Comparison of ENCODE assay signal across 17 cellular contexts in the genomic region with DNA sequence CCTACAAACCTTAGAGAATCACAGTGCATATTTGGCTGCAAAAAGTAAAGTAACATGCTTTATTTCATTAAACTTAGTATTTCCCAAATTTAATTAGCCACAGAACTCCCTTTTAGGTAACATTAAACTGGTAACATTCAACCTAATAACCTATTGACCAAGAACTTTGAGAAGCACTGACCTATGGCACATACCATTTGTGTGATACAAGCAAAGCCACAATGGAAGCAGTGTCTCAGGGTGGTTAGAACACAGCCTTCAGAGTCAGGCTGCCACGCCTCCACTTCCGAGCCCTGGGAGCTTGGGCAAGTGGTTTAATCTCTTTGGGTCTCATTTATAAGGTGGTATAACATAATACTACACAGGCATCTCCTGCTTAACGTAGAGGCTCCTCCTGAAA.
"Had no signal": no experiment of that assay in that cellular context is flagged by ENCODE, and none has a peak within 500 bp of the region (broad histone marks: within the 10 kb centered on the region; RNA-seq: fewer than 3 reads in every experiment).

No MANE protein-coding gene starts in this region.

- H3K79me2 ChIP-seq: hepatocyte had no signal

- H3K27ac ChIP-seq: cardiac muscle cell, colonic mucosa, gastrocnemius medialis, hepatocyte, prostate gland, stomach had no signal

- DNase-seq: activated CD4-positive, alpha-beta memory T cell treated with anti-CD3 and anti-CD28 coated beads, Interleukin-2, amount 10 ng/mL, durations not matched to agents 7 days and 5 days; activated CD4-positive, alpha-beta T cell treated with anti-CD3 and anti-CD28 coated beads for 1 hour; activated gamma-delta T cell treated with Interleukin-2 at 50 U/mL for 16 hours; activated naive CD8-positive, alpha-beta T cell treated with anti-CD3 and anti-CD28 coated beads for 36 hours; activated T-cell treated with anti-CD3 and anti-CD28 coated beads, Interleukin-2, amount 50 U/mL, for 48 hours; anterior cingulate cortex; colonic mucosa; gastrocnemius medialis; left cardiac atrium; mucosa of descending colon; naive thymus-derived CD8-positive, alpha-beta T cell; stimulated activated CD4-positive, alpha-beta T cell treated with anti-CD3 and anti-CD28 coated beads, Interleukin-4, amount 100 ng/mL, for 4 hours; stomach had no signal

- H3K27me3 Mint-ChIP-seq: activated naive CD8-positive, alpha-beta T cell treated with anti-CD3 and anti-CD28 coated beads for 36 hours had no signal

- ATAC-seq: gastrocnemius medialis; left cardiac atrium; mucosa of descending colon; naive thymus-derived CD8-positive, alpha-beta T cell had no signal

- H3K4me1 ChIP-seq: colonic mucosa, gastrocnemius medialis, prostate gland, stomach had no signal

- H3K27me3 ChIP-seq: cardiac muscle cell, colonic mucosa, gastrocnemius medialis, hepatocyte, stomach had no signal

- H3K36me3 Mint-ChIP-seq: activated naive CD8-positive, alpha-beta T cell treated with anti-CD3 and anti-CD28 coated beads for 36 hours; naive thymus-derived CD8-positive, alpha-beta T cell had no signal

- H3K4me1 Mint-ChIP-seq: activated naive CD8-positive, alpha-beta T cell treated with anti-CD3 and anti-CD28 coated beads for 36 hours had no signal

- H3K4me3 Mint-ChIP-seq: activated CD4-positive, alpha-beta memory T cell treated with anti-CD3 and anti-CD28 coated beads, Interleukin-2, amount 10 ng/mL, durations not matched to agents 7 days and 5 days; activated naive CD8-positive, alpha-beta T cell treated with anti-CD3 and anti-CD28 coated beads for 36 hours; naive thymus-derived CD8-positive, alpha-beta T cell; T-helper 2 cell treated with Interferon-gamma antibody and Interleukin-4, amounts not matched to agents 5 μg/mL and 100 μg/mL, for 36 hours had no signal

- H3K4me2 ChIP-seq: hepatocyte had no signal

- H2AFZ ChIP-seq: hepatocyte had no signal

- H3K9me3 ChIP-seq: colonic mucosa, gastrocnemius medialis, mucosa of descending colon, prostate gland, stomach had no signal

- H3K4me3 ChIP-seq: cardiac muscle cell, colonic mucosa, gastrocnemius medialis, hepatocyte, mucosa of descending colon, prostate gland, stomach had no signal

- H3K27ac Mint-ChIP-seq: activated CD4-positive, alpha-beta memory T cell treated with anti-CD3 and anti-CD28 coated beads, Interleukin-2, amount 10 ng/mL, durations not matched to agents 7 days and 5 days; activated naive CD8-positive, alpha-beta T cell treated with anti-CD3 and anti-CD28 coated beads for 36 hours; naive thymus-derived CD8-positive, alpha-beta T cell; T-helper 2 cell treated with Interferon-gamma antibody and Interleukin-4, amounts not matched to agents 5 μg/mL and 100 μg/mL, for 36 hours had no signal

- H3K36me3 ChIP-seq: cardiac muscle cell, colonic mucosa, gastrocnemius medialis, prostate gland, stomach had no signal

- H3K9me3 Mint-ChIP-seq: activated CD4-positive, alpha-beta memory T cell treated with anti-CD3 and anti-CD28 coated beads, Interleukin-2, amount 10 ng/mL, durations not matched to agents 7 days and 5 days; activated naive CD8-positive, alpha-beta T cell treated with anti-CD3 and anti-CD28 coated beads for 36 hours; T-helper 2 cell treated with Interferon-gamma antibody and Interleukin-4, amounts not matched to agents 5 μg/mL and 100 μg/mL, for 36 hours had no signal
